In the genomic region with DNA sequence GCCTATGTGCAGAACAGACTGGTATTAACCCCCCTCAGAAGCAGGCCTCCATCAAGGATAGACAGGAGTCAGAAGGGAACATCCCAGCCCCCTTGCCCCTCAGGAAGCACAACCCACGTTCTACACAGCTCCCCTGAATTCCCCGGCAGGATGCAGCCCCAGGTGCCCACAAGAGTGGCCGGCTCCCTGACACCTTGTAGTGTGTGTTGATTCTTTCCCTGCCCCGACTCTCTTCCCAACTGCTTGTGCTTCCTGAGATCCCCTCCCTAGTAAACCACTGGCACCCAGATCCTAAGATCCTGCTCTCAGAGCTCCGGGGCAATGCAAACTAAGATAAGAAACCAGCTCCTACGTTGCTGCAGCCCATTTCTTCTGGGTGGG, we compare ENCODE assay signal across 1 cellular context.
A peak's percentile ranks its signal among the peaks of the same experiment; 100 is the strongest.
TF ChIP-seq lines count a peak whose summit lies in the region.

No MANE protein-coding gene starts in this region.

TF ChIP-seq in HepG2, 621 proteins besides CTCF, POLR2A, EP300 and RAD21:
- 0 out of 2 replicates have a peak, but pooled peaks have one; percentile 11 for TF ChIP-seq ZNF263 (CRISPR knock-in tag; IDR thresholded peaks at IDR 0.05)
- TF ChIP-seq ASH2L (IDR thresholded peaks at IDR 0.05; ENCODE audit: insufficient read length, low read depth, low read length), result no peak
- TF ChIP-seq ZSCAN21 (CRISPR knock-in tag; IDR thresholded peaks at IDR 0.05; ENCODE audit: borderline replicate concordance), result 0 out of 2 replicates have a peak, but pooled peaks have one; percentile 17
- TF ChIP-seq ERF (CRISPR knock-in tag; IDR thresholded peaks at IDR 0.05), result no peak
- peak; percentile 79 for TF ChIP-seq ZNF7 (CRISPR knock-in tag; IDR thresholded peaks at IDR 0.05)
- TF ChIP-seq, protein P1, sequence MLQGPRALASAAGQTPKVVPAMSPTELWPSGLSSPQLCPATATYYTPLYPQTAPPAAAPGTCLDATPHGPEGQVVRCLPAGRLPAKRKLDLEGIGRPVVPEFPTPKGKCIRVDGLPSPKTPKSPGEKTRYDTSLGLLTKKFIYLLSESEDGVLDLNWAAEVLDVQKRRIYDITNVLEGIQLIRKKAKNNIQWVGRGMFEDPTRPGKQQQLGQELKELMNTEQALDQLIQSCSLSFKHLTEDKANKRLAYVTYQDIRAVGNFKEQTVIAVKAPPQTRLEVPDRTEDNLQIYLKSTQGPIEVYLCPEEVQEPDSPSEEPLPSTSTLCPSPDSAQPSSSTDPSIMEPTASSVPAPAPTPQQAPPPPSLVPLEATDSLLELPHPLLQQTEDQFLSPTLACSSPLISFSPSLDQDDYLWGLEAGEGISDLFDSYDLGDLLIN (CRISPR knock-in tag; IDR thresholded peaks at IDR 0.05; ENCODE audit: borderline replicate concordance), result 0 out of 2 replicates have a peak, but pooled peaks have one; percentile 33
- no peak for TF ChIP-seq HDAC2 (CRISPR knock-in tag; IDR thresholded peaks at IDR 0.05)
- TF ChIP-seq STAT5B (CRISPR knock-in tag; IDR thresholded peaks at IDR 0.05), result no peak
- TF ChIP-seq, protein P2, sequence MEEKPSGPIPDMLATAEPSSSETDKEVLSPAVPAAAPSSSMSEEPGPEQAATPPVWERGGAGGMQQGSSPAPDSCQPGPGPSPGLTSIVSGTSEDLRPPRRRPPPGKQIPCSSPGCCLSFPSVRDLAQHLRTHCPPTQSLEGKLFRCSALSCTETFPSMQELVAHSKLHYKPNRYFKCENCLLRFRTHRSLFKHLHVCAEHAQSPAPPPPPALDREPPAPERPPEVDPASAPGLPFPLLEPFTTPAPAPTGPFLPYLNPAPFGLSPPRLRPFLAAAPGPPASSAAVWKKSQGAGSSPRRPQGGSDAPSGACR (CRISPR knock-in tag; IDR thresholded peaks at IDR 0.05), result 0 out of 2 replicates have a peak, but pooled peaks have one; percentile 64
- 0 out of 2 replicates have a peak, but pooled peaks have one; percentile 6 for TF ChIP-seq NRL (CRISPR knock-in tag; IDR thresholded peaks at IDR 0.05; ENCODE audit: borderline replicate concordance)
- 0 out of 2 replicates have a peak, but pooled peaks have one; percentile 17 for TF ChIP-seq ZNF558 (CRISPR knock-in tag; IDR thresholded peaks at IDR 0.05; ENCODE audit: borderline replicate concordance)
- peak; percentile 73; the same call in 1 of the 2 replicates for TF ChIP-seq NFAT5 (CRISPR knock-in tag; IDR thresholded peaks at IDR 0.05)
- TF ChIP-seq ZNF232 (CRISPR knock-in tag; IDR thresholded peaks at IDR 0.05; ENCODE audit: borderline replicate concordance), result peak; percentile 34; the same call in 1 of the 2 replicates
- TF ChIP-seq, protein P3, sequence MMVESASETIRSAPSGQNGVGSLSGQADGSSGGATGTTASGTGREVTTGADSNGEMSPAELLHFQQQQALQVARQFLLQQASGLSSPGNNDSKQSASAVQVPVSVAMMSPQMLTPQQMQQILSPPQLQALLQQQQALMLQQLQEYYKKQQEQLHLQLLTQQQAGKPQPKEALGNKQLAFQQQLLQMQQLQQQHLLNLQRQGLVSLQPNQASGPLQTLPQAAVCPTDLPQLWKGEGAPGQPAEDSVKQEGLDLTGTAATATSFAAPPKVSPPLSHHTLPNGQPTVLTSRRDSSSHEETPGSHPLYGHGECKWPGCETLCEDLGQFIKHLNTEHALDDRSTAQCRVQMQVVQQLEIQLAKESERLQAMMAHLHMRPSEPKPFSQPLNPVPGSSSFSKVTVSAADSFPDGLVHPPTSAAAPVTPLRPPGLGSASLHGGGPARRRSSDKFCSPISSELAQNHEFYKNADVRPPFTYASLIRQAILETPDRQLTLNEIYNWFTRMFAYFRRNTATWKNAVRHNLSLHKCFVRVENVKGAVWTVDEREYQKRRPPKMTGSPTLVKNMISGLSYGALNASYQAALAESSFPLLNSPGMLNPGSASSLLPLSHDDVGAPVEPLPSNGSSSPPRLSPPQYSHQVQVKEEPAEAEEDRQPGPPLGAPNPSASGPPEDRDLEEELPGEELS (CRISPR knock-in tag; IDR thresholded peaks at IDR 0.05), result 0 out of 2 replicates have a peak, but pooled peaks have one; percentile 32
- TF ChIP-seq RARG (CRISPR knock-in tag; IDR thresholded peaks at IDR 0.05; ENCODE audit: low read depth), result no peak
- TF ChIP-seq ZNF256 (CRISPR knock-in tag; conservative IDR thresholded peaks at IDR 0.05), result peak; percentile 44; the same call in 1 of the 2 replicates
- no peak for TF ChIP-seq HOXA7 (CRISPR knock-in tag; IDR thresholded peaks at IDR 0.05)
- 0 out of 2 replicates have a peak, but pooled peaks have one; percentile 7 for TF ChIP-seq PITX1 (CRISPR knock-in tag; IDR thresholded peaks at IDR 0.05)
- TF ChIP-seq, protein P4, sequence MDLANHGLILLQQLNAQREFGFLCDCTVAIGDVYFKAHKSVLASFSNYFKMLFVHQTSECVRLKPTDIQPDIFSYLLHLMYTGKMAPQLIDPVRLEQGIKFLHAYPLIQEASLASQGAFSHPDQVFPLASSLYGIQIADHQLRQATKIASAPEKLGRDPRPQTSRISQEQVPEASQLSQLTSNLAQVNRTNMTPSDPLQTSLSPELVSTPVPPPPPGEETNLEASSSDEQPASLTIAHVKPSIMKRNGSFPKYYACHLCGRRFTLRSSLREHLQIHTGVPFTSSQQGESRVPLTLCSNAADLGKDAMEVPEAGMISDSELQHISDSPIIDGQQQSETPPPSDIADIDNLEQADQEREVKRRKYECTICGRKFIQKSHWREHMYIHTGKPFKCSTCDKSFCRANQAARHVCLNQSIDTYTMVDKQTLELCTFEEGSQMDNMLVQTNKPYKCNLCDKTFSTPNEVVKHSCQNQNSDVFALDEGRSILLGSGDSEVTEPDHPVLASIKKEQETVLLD (CRISPR knock-in tag; IDR thresholded peaks at IDR 0.05; ENCODE audit: low read depth), result no peak
- TF ChIP-seq, protein P5, sequence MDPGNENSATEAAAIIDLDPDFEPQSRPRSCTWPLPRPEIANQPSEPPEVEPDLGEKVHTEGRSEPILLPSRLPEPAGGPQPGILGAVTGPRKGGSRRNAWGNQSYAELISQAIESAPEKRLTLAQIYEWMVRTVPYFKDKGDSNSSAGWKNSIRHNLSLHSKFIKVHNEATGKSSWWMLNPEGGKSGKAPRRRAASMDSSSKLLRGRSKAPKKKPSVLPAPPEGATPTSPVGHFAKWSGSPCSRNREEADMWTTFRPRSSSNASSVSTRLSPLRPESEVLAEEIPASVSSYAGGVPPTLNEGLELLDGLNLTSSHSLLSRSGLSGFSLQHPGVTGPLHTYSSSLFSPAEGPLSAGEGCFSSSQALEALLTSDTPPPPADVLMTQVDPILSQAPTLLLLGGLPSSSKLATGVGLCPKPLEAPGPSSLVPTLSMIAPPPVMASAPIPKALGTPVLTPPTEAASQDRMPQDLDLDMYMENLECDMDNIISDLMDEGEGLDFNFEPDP (CRISPR knock-in tag; conservative IDR thresholded peaks at IDR 0.05), result peak; percentile 76; the same call in 1 of the 2 replicates
- 0 out of 2 replicates have a peak, but pooled peaks have one; percentile 6 for TF ChIP-seq ZNF230 (CRISPR knock-in tag; IDR thresholded peaks at IDR 0.05)
